In genomic region chr5:148397968-148398595, GRCh38 we compare ENCODE assay signal across 9 cellular contexts. TPM values are rescaled to one million over a fixed set of nuclear protein-coding genes. Genes with fewer than 3 reads are reported as not detected.
DNase-seq lines count a peak whose midpoint lies in the region; ATAC-seq, FAIRE-seq and TF ChIP-seq lines count a peak whose summit lies in the region.
"Had no signal": no experiment of that assay in that cellular context is flagged by ENCODE, and none has a peak within 500 bp of the region (broad histone marks: within the 10 kb centered on the region; RNA-seq: fewer than 3 reads in every experiment).

No MANE protein-coding gene starts in this region.

- intact Hi-C loops in CD14-positive monocyte (cut with micrococcal nuclease) = no loop called here

- H3K4me3 Mint-ChIP-seq in CD14-positive monocyte (peak overlapping the region in 1 of 2 donors; percentile 34), T-helper 17 cell (peak overlapping the region; percentile 15)

- H3K36me3 Mint-ChIP-seq in CD14-positive monocyte (peaks cover 52 to 72% of the 10 kb centered on the region in 2 donors), T-helper 17 cell (ENCODE audit: low read depth) (peaks cover 2% of the 10 kb centered on the region)

- no peaks in the 10 kb centered on the region for H3K9me3 ChIP-seq in T-helper 17 cell (ENCODE audit: control insufficient read depth, low read length, poor library complexity, severe bottlenecking)
- H3K9me3 ChIP-seq in effector memory CD4-positive, alpha-beta T cell (ENCODE audit: control insufficient read depth, low read length) = no peaks in the 10 kb centered on the region

- H3K27me3 Mint-ChIP-seq in CD14-positive monocyte (ENCODE audit: low read depth in 3 of 3) (no peaks in the 10 kb centered on the region), T-helper 17 cell (no peaks in the 10 kb centered on the region)

- DNase-seq in CD14-positive monocyte (ENCODE audit: low spot score) (no peak), HT-29 (ENCODE audit: low spot score) (peak; percentile 66), T-helper 17 cell (no peak), left lobe of liver (ENCODE audit: low spot score) (no peak), HTR-8/SVneo (ENCODE audit: insufficient read length, low spot score) (no peak), NCI-H526 (lab: John Stamatoyannopoulos, UW) (no peak), COR-L47 (lab: John Stamatoyannopoulos, UW) (no peak)
- no peak for DNase-seq in effector memory CD4-positive, alpha-beta T cell
- DNase-seq: central memory CD4-positive, alpha-beta T cell had no signal

- no peak overlapping the region for H3K4me3 ChIP-seq in effector memory CD4-positive, alpha-beta T cell (ENCODE audit: insufficient read depth, low read depth, low read length, poor library complexity, severe bottlenecking)

- H3K4me1 Mint-ChIP-seq in CD14-positive monocyte (peaks cover 49% of the 10 kb centered on the region), T-helper 17 cell (peaks cover 32% of the 10 kb centered on the region)

- peaks cover 43% of the 10 kb centered on the region for H3K36me3 ChIP-seq in effector memory CD4-positive, alpha-beta T cell (ENCODE audit: control insufficient read depth, insufficient read depth, low read length)

- no peaks in the 10 kb centered on the region for H3K27me3 ChIP-seq in effector memory CD4-positive, alpha-beta T cell (replicated peaks; ENCODE audit: control insufficient read depth, insufficient read depth, low read length, poor library complexity, severe bottlenecking)

- H3K27ac Mint-ChIP-seq in CD14-positive monocyte (peak overlapping the region; percentile 7 to 93 (median 77)), T-helper 17 cell (peak overlapping the region; percentile 34)

- no peak for TF ChIP-seq CTCF in CD14-positive monocyte (IDR thresholded peaks at IDR 0.05)

- ATAC-seq in T-helper 17 cell (no peak), left lobe of liver (peak; percentile 28)

- no peaks in the 10 kb centered on the region for H3K4me1 ChIP-seq in effector memory CD4-positive, alpha-beta T cell (ENCODE audit: control insufficient read depth, insufficient read depth, low read length, poor library complexity, severe bottlenecking)

- H3K27ac ChIP-seq in effector memory CD4-positive, alpha-beta T cell (ENCODE audit: insufficient read depth, low read length, poor library complexity, severe bottlenecking) = no peak overlapping the region

- peaks cover 0 to 2% (median 0%) of the 10 kb centered on the region in 7 donors for H3K9me3 Mint-ChIP-seq in CD14-positive monocyte

- no peak for FAIRE-seq in HTR-8/SVneo (lab: Jason Lieb, UNC)

RNA-seq across cellular contexts. Expression of gene FBXO38, which starts 14.3 kb away (rescaled TPM):
- polyA plus RNA-seq in CD14-positive monocyte = 10 to 100 TPM in 1 of 2 donors, 1 to 10 TPM in 1; 6.8 to 14.8 TPM
- total RNA-seq in HT-29 (2014; rRNA removed; shearing (Covaris generic)) = 21.4 and 24.2 TPM in 2 replicates
- total RNA-seq in T-helper 17 cell (10 to 100 TPM; 51.2 to 51.7 TPM), left lobe of liver (23.9 TPM)
